ENCODE assay signal across 14 cellular contexts in the genomic region with DNA sequence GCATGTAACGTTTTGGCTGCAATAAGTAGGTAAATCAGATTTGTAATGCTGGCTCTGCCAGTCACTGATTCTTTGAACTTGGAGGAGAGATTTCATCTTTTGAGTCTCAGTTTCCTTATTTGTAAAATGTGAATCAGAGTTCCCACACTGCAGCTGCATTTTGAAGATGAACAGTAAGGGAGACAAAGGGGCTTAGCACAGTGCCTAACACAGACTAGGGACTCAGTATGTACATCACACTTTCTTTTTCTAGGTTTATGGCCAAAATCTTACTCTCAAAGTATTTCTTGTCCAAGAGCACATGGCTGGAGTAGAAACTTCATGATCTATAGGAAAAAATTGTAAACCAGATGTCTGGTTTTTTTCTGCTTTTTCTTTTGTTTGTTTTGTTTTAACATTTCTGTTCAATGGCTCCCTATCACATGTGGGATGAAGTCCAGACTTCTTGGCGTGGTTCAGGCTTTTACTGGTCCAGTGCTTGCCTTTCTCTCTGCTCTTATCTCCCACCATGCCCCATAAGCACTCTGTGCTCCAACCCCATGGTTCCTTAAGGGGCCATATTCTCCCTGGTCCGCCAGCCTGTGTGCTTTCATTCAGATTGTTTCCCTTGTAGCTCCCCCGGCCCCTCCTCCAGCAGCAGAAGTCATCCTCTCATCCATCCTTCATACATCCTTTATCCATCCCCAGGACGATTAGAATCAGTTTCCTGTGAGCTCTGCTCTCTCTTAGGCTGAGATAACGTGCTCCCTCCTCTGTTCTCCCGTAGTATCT. TPM values are rescaled to one million over a fixed set of nuclear protein-coding genes. Genes with fewer than 3 reads are reported as not detected.
DNase-seq lines count a peak whose midpoint lies in the region; ATAC-seq and TF ChIP-seq lines count a peak whose summit lies in the region.
"Had no signal": no experiment of that assay in that cellular context is flagged by ENCODE, and none has a peak within 500 bp of the region (broad histone marks: within the 10 kb centered on the region; RNA-seq: fewer than 3 reads in every experiment).

No MANE protein-coding gene starts in this region.

- H3K4me2 ChIP-seq in fibroblast of lung (ENCODE audit: extremely low read depth, insufficient read depth, low read length): peak overlapping the region; percentile 49
- H3K4me2 ChIP-seq: hepatocyte had no signal

- peak overlapping the region; percentile 54 for H2AFZ ChIP-seq in fibroblast of lung (ENCODE audit: low read length)
- H2AFZ ChIP-seq: hepatocyte had no signal

- no peaks in the 10 kb centered on the region for H3K79me2 ChIP-seq in fibroblast of lung (ENCODE audit: control insufficient read depth, insufficient read depth, low read length)

- H3K27ac ChIP-seq in fibroblast of lung (ENCODE audit: insufficient read depth, low read length): peak overlapping the region; percentile 38
- H3K27ac ChIP-seq: hepatocyte, SJCRH30, WERI-Rb-1 had no signal

- POLR2A ChIA-PET in activated CD4-positive, alpha-beta memory T cell treated with anti-CD3 and anti-CD28 coated beads for 36 hours (lab: Charles Lee): interaction anchor here (0.6 to 1.2 kb wide), 4 partner anchors 14 to 308 kb away, joined by 3 to 5 read pairs (median 3); partner anchors contain the start of gene SYNE2
- POLR2A ChIA-PET in activated CD4-positive, alpha-beta memory T cell treated with anti-CD3 and anti-CD28 coated beads, Interleukin-2, amount 10 ng/mL, durations not matched to agents 7 days and 5 days (lab: Charles Lee): interaction anchor here (0.8 to 1.2 kb wide), 4 partner anchors 10 to 313 kb away, joined by 3 read pairs; no protein-coding TSS in a partner anchor

- H3K36me3 ChIP-seq in fibroblast of lung (ENCODE audit: control insufficient read depth, insufficient read depth, low read length): no peaks in the 10 kb centered on the region

- no peaks in the 10 kb centered on the region for H4K20me1 ChIP-seq in fibroblast of lung (ENCODE audit: control insufficient read depth, extremely low read depth, insufficient read depth, low read length)

- no peak overlapping the region for H3K4me3 Mint-ChIP-seq in activated CD4-positive, alpha-beta memory T cell treated with anti-CD3 and anti-CD28 coated beads for 36 hours
- H3K4me3 Mint-ChIP-seq in activated CD4-positive, alpha-beta memory T cell treated with anti-CD3 and anti-CD28 coated beads, Interleukin-2, amount 10 ng/mL, durations not matched to agents 7 days and 5 days: no peak overlapping the region

- no peaks in the 10 kb centered on the region for H3K27me3 Mint-ChIP-seq in activated CD4-positive, alpha-beta memory T cell treated with anti-CD3 and anti-CD28 coated beads for 36 hours
- H3K27me3 Mint-ChIP-seq in activated CD4-positive, alpha-beta memory T cell treated with anti-CD3 and anti-CD28 coated beads, Interleukin-2, amount 10 ng/mL, durations not matched to agents 7 days and 5 days: no peaks in the 10 kb centered on the region

- H3K9me3 Mint-ChIP-seq in activated CD4-positive, alpha-beta memory T cell treated with anti-CD3 and anti-CD28 coated beads for 36 hours: no peaks in the 10 kb centered on the region
- H3K9me3 Mint-ChIP-seq in activated CD4-positive, alpha-beta memory T cell treated with anti-CD3 and anti-CD28 coated beads, Interleukin-2, amount 10 ng/mL, durations not matched to agents 7 days and 5 days: no peaks in the 10 kb centered on the region

- intact Hi-C loops in activated CD4-positive, alpha-beta memory T cell treated with anti-CD3 and anti-CD28 coated beads for 36 hours (cut with micrococcal nuclease): loop anchor here (1.0 to 2.0 kb wide), 2 partner anchors 23 to 54 kb away; no protein-coding TSS in a partner anchor
- intact Hi-C loops in sciatic nerve (cut with DNase I): no loop called here

- no peak for DNase-seq in activated CD4-positive, alpha-beta memory T cell treated with anti-CD3 and anti-CD28 coated beads for 36 hours
- DNase-seq in activated CD4-positive, alpha-beta memory T cell treated with anti-CD3 and anti-CD28 coated beads, Interleukin-2, amount 10 ng/mL, durations not matched to agents 7 days and 5 days: no peak
- DNase-seq in fibroblast of lung (ENCODE audit: low read depth in 2 of 2) (peak in 1 of 2 donors; percentile 62), sciatic nerve (ENCODE audit: low spot score) (no peak), retina (no peak), CD1c-positive myeloid dendritic cell (ENCODE audit: extremely low spot score) (no peak)
- DNase-seq: MV-4-11; NK-92 treated with Interleukin-12 subunit alpha and Interleukin-12 subunit beta, amount 100 ng/mL, for 24 hours; SJCRH30; trophoblast cell; WERI-Rb-1 had no signal

- no peaks in the 10 kb centered on the region for H3K9me3 ChIP-seq in fibroblast of lung (ENCODE audit: control insufficient read depth, insufficient read depth, low read depth, low read length)
- H3K9me3 ChIP-seq: SJCRH30 had no signal

- H3K9ac ChIP-seq in fibroblast of lung (ENCODE audit: insufficient read depth, low read length): no peak overlapping the region

- H3K4me1 ChIP-seq in fibroblast of lung (ENCODE audit: control insufficient read depth, extremely low read depth, insufficient read depth, low read length): peaks cover 3% of the 10 kb centered on the region

- TF ChIP-seq CTCF in fibroblast of lung (conservative IDR thresholded peaks at IDR 0.05 in 1 of 2, IDR thresholded peaks at IDR 0.05 in 1 of 2; ENCODE audit: low read depth in 1 of 2, low read length in 2 of 2): no peak

- H3K27me3 ChIP-seq in fibroblast of lung (ENCODE audit: control insufficient read depth, insufficient read depth, low read length): no peaks in the 10 kb centered on the region
- H3K27me3 ChIP-seq: hepatocyte, SJCRH30 had no signal

- H3K36me3 Mint-ChIP-seq in activated CD4-positive, alpha-beta memory T cell treated with anti-CD3 and anti-CD28 coated beads for 36 hours: no peaks in the 10 kb centered on the region
- H3K36me3 Mint-ChIP-seq in activated CD4-positive, alpha-beta memory T cell treated with anti-CD3 and anti-CD28 coated beads, Interleukin-2, amount 10 ng/mL, durations not matched to agents 7 days and 5 days (ENCODE audit: low read depth): peaks cover 29% of the 10 kb centered on the region

- peaks cover 61% of the 10 kb centered on the region for H3K4me1 Mint-ChIP-seq in activated CD4-positive, alpha-beta memory T cell treated with anti-CD3 and anti-CD28 coated beads for 36 hours (ENCODE audit: low read depth)
- peaks cover 28% of the 10 kb centered on the region for H3K4me1 Mint-ChIP-seq in activated CD4-positive, alpha-beta memory T cell treated with anti-CD3 and anti-CD28 coated beads, Interleukin-2, amount 10 ng/mL, durations not matched to agents 7 days and 5 days

- no peak overlapping the region for H3K4me3 ChIP-seq in fibroblast of lung (replicated peaks in 1 of 4; ENCODE audit: control extremely low read depth in 1 of 4, insufficient read depth in 1 of 4, low read depth in 3 of 4, low read length in 4 of 4)
- H3K4me3 ChIP-seq: hepatocyte, SJCRH30 had no signal

- CTCF ChIA-PET in activated CD4-positive, alpha-beta memory T cell treated with anti-CD3 and anti-CD28 coated beads for 36 hours (lab: Charles Lee): interaction anchor here (0.8 kb wide), 1 partner anchor 22 kb away, joined by 3 read pairs; no protein-coding TSS in a partner anchor
- CTCF ChIA-PET in activated CD4-positive, alpha-beta memory T cell treated with anti-CD3 and anti-CD28 coated beads, Interleukin-2, amount 10 ng/mL, durations not matched to agents 7 days and 5 days (lab: Charles Lee): interaction anchor here (0.8 kb wide), 1 partner anchor 22 kb away, joined by 3 read pairs; no protein-coding TSS in a partner anchor

- peak overlapping the region; percentile 55 for H3K27ac Mint-ChIP-seq in activated CD4-positive, alpha-beta memory T cell treated with anti-CD3 and anti-CD28 coated beads for 36 hours
- no peak overlapping the region for H3K27ac Mint-ChIP-seq in activated CD4-positive, alpha-beta memory T cell treated with anti-CD3 and anti-CD28 coated beads, Interleukin-2, amount 10 ng/mL, durations not matched to agents 7 days and 5 days

- ATAC-seq in SK-N-SH treated with all-trans-retinoic acid at 6 μM for 48 hours: peak; percentile 74
- peak; percentile 55 for ATAC-seq in sciatic nerve
- no peak for ATAC-seq in GM18867 (IDR thresholded peaks at IDR 0.05; ENCODE audit: unreplicated experiment)

TF ChIP-seq in SK-N-SH treated with all-trans-retinoic acid at 6 μM for 48 hours, 23 proteins besides CTCF, POLR2A, EP300 and RAD21 (continues in another document):
- peak; percentile 50; the same call in 1 of the 2 replicates for TF ChIP-seq TSHZ2 (CRISPR knock-in tag; IDR thresholded peaks at IDR 0.05)
- no peak for TF ChIP-seq PPARA (CRISPR knock-in tag; IDR thresholded peaks at IDR 0.05; ENCODE audit: borderline replicate concordance)

RNA-seq across cellular contexts. Expression of gene SYNE2, which starts 58.0 kb away (rescaled TPM):
- total RNA-seq in activated CD4-positive, alpha-beta memory T cell treated with anti-CD3 and anti-CD28 coated beads for 36 hours: 10 to 100 TPM; 27.6 to 27.7 TPM
- 10 to 100 TPM; 77.7 to 82.4 TPM for total RNA-seq in activated CD4-positive, alpha-beta memory T cell treated with anti-CD3 and anti-CD28 coated beads, Interleukin-2, amount 10 ng/mL, durations not matched to agents 7 days and 5 days
- 10.3 and 15.4 TPM in 2 replicates for total RNA-seq in fibroblast of lung
- polyA plus RNA-seq in fibroblast of lung: 3.1 and 6.5 TPM in 2 replicates
- polyA plus RNA-seq in fibroblast of lung (2012): 3.0 and 5.9 TPM in 2 replicates
- polyA minus RNA-seq in fibroblast of lung (ENCODE audit: low replicate concordance): 19.4 and 24.2 TPM in 2 replicates
- 172 TPM for total RNA-seq in sciatic nerve
